ENCODE assay signal across 8 cellular contexts in the genomic region with DNA sequence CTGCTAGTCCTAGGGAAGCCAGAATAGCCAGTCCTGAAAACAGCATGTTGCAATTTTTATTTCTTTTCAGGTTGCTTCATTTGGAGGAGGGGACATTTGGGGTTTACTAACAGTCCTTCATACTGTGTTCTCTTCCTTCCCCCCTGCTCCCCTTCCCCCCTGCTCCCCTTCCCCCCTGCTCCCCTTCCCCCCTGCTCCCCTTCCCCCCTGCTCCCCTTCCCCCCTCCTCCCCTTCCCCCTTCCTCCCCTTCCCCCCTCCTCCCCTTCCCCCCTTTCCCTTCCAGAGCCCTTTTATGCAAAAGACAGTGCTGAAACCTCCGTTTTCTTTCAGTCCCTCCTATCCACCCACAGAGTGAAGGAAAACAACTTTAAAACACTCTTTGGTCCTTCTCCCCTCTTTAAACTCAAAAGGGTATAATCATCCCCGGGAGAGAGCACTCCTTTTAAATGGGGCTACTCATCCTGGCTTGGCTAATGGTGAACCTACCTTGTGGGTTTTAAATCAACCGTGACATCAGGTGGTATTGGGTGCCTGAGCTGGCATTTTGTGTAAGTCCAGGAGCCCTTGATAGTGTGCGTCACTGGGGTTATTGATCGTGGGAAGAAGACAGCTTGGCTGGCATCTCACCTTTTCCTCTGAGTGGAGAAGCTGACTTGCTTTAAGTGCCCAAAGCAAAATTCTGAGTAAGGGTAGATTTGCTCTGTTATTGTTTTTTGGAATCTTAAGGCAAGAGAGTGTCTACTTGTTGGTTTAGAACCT. TPM values are rescaled to one million over a fixed set of nuclear protein-coding genes. Genes with fewer than 3 reads are reported as not detected.
A peak's percentile ranks its signal among the peaks of the same experiment; 100 is the strongest.
DNase-seq lines count a peak whose midpoint lies in the region; ATAC-seq and TF ChIP-seq lines count a peak whose summit lies in the region.

No MANE protein-coding gene starts in this region.

- H3K9me3 ChIP-seq in mucosa of stomach (ENCODE audit: control insufficient read depth, low read length) (no peaks in the 10 kb centered on the region), testis (no peaks in the 10 kb centered on the region)

- TF ChIP-seq CTCF in choroid plexus epithelial cell (conservative IDR thresholded peaks at IDR 0.05; ENCODE audit: low read depth, low read length) (no peak), testis (IDR thresholded peaks at IDR 0.05) (no peak)

- no peak for DNase-seq in activated CD4-positive, CD25-positive, alpha-beta regulatory T cell treated with anti-CD3 and anti-CD28 coated beads, Interleukin-2, amount 50 U/mL, for 72 hours
- peak; percentile 55 for DNase-seq in SW480 (ENCODE audit: low spot score)
- no peak for DNase-seq in choroid plexus epithelial cell (ENCODE audit: low read depth)
- no peak for DNase-seq in testis
- no peak for DNase-seq in left colon
- no peak for DNase-seq in NCI-H2171 (lab: John Stamatoyannopoulos, UW)

- WGBS in testis, 2 donors, result 3 to 7% methylated on average over 4 to 5 of the region's 5 CpGs

- H3K27me3 ChIP-seq in mucosa of stomach (ENCODE audit: control insufficient read depth, insufficient read depth, low read length), result no peaks in the 10 kb centered on the region
- no peaks in the 10 kb centered on the region for H3K27me3 ChIP-seq in testis

- H3K4me3 ChIP-seq in choroid plexus epithelial cell (ENCODE audit: low read depth, low read length) (peak overlapping the region; percentile 94), mucosa of stomach (ENCODE audit: low read length) (no peak overlapping the region), testis (peak overlapping the region; percentile 90 to 99)

- peak overlapping the region; percentile 65 for H3K9ac ChIP-seq in mucosa of stomach (ENCODE audit: low read length)

- peak; percentile 3 to 9 for ATAC-seq in activated CD4-positive, CD25-positive, alpha-beta regulatory T cell treated with anti-CD3 and anti-CD28 coated beads, Interleukin-2, amount 50 U/mL, for 24 hours
- no peak for ATAC-seq in left colon

- no peaks in the 10 kb centered on the region for H3K36me3 ChIP-seq in mucosa of stomach (ENCODE audit: control insufficient read depth, insufficient read depth, low read length)
- no peaks in the 10 kb centered on the region for H3K36me3 ChIP-seq in testis (ENCODE audit: low read depth, missing control alignments)

- peak overlapping the region; percentile 83 to 99 for H3K27ac ChIP-seq in testis

- intact Hi-C loops in testis (cut with DNase I; ENCODE audit: low total_unique reads) (loop anchor here (5.0 to 10.0 kb wide), 2 partner anchors 73 to 99 kb away; partner anchors contain the start of gene CNOT8), left colon (cut with DNase I, micrococcal nuclease) (no loop called here)

- H3K4me1 ChIP-seq in mucosa of stomach (ENCODE audit: control insufficient read depth, insufficient read depth, low read length) (peaks cover 40% of the 10 kb centered on the region), testis (peaks cover 41% of the 10 kb centered on the region)

- TF ChIP-seq POLR2A in testis (IDR thresholded peaks at IDR 0.05), result no peak

RNA-seq across cellular contexts. Expression of gene LARP1, which starts 2.6 kb away (rescaled TPM):
- total RNA-seq in testis (100 to 1,000 TPM; 169 to 174 TPM), left colon (100 to 1,000 TPM; 118 to 161 TPM)
- polyA plus RNA-seq in testis (ENCODE audit: insufficient read depth, low read depth, low replicate concordance), result 118 TPM
